8 cellular contexts compared by ENCODE assay signal in the genomic region with DNA sequence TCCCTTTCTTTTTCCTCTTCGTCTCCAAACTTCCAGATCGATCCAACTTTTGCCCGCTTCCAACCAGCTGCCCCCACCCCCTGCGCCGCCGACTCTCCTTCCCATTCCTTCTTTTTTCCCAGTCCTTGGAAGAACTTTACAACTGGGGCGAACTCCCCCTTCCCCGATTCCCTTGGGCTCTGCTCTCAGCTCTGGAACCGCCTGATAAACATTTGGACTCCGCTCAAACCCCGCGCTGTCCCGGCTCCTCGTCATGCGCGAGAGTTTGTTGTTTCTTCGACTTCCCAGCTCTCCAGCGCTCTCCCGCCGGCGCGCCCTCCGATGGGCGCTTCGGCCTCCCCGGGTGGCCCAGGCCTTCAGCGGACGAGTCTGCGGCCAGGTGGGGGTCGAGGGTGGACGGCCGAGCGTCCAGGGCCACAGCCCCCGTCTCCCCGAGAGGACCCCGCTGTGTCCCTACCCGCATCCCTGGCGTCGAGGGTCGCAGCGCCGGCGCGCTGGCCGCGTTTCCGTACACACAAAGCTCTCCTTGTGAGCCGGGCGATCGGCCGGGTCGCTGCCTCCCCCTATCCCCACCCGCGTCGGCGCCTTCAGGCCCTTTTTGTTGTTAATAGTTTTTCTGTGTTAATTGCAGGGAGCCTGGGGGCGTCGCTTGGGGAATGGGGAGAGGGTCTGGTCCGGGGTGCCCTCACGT. TPM values are rescaled to one million over a fixed set of nuclear protein-coding genes. Genes with fewer than 3 reads are reported as not detected.
DNase-seq lines count a peak whose midpoint lies in the region; ATAC-seq and TF ChIP-seq lines count a peak whose summit lies in the region.

No MANE protein-coding gene starts in this region.

- peaks cover 11% of the 10 kb centered on the region for H3K4me1 ChIP-seq in foreskin keratinocyte
- peaks cover 25% of the 10 kb centered on the region for H3K4me1 ChIP-seq in osteoblast (ENCODE audit: insufficient read depth, low read length)

- H3K27me3 Mint-ChIP-seq in activated CD4-positive, alpha-beta memory T cell treated with anti-CD3 and anti-CD28 coated beads for 36 hours: peaks cover 18% of the 10 kb centered on the region
- H3K27me3 Mint-ChIP-seq in activated CD4-positive, alpha-beta memory T cell treated with anti-CD3 and anti-CD28 coated beads, Interleukin-2, amount 10 ng/mL, durations not matched to agents 7 days and 5 days: peaks cover 15% of the 10 kb centered on the region

- peak overlapping the region; percentile 48 for H3K4me3 Mint-ChIP-seq in activated CD4-positive, alpha-beta memory T cell treated with anti-CD3 and anti-CD28 coated beads for 36 hours
- no peak overlapping the region for H3K4me3 Mint-ChIP-seq in activated CD4-positive, alpha-beta memory T cell treated with anti-CD3 and anti-CD28 coated beads, Interleukin-2, amount 10 ng/mL, durations not matched to agents 7 days and 5 days

- no peak for DNase-seq in activated CD4-positive, alpha-beta memory T cell treated with anti-CD3 and anti-CD28 coated beads for 36 hours
- no peak for DNase-seq in activated CD4-positive, alpha-beta memory T cell treated with anti-CD3 and anti-CD28 coated beads, Interleukin-2, amount 10 ng/mL, durations not matched to agents 7 days and 5 days
- peak; percentile 24 to 25 for DNase-seq in activated CD4-positive, alpha-beta T cell treated with anti-CD3 and anti-CD28 coated beads, Interleukin-2, amount 50 U/mL, for 48 hours
- DNase-seq in foreskin keratinocyte (no peak), osteoblast (ENCODE audit: insufficient read length, low spot score, missing footprints) (peak; percentile 91), cortex of kidney (lab: John Stamatoyannopoulos, UW) (no peak)

- H3K27me3 ChIP-seq in foreskin keratinocyte (no peaks in the 10 kb centered on the region), osteoblast (ENCODE audit: insufficient read depth, low read length) (no peaks in the 10 kb centered on the region)

- POLR2A ChIA-PET in activated CD4-positive, alpha-beta memory T cell treated with anti-CD3 and anti-CD28 coated beads for 36 hours (lab: Charles Lee): interaction anchor here (1.4 kb wide), 1 partner anchor 287 kb away, joined by 3 read pairs; no protein-coding TSS in a partner anchor
- POLR2A ChIA-PET in activated CD4-positive, alpha-beta memory T cell treated with anti-CD3 and anti-CD28 coated beads, Interleukin-2, amount 10 ng/mL, durations not matched to agents 7 days and 5 days (lab: Charles Lee): interaction anchor here (0.8 kb wide), 1 partner anchor 34 kb away, joined by 3 read pairs; the partner anchor contains the start of gene LRP10

- H3K9me3 Mint-ChIP-seq in activated CD4-positive, alpha-beta memory T cell treated with anti-CD3 and anti-CD28 coated beads for 36 hours: no peaks in the 10 kb centered on the region
- H3K9me3 Mint-ChIP-seq in activated CD4-positive, alpha-beta memory T cell treated with anti-CD3 and anti-CD28 coated beads, Interleukin-2, amount 10 ng/mL, durations not matched to agents 7 days and 5 days: no peaks in the 10 kb centered on the region

- H2AFZ ChIP-seq in osteoblast (ENCODE audit: low read length): no peak overlapping the region

- H3K36me3 Mint-ChIP-seq in activated CD4-positive, alpha-beta memory T cell treated with anti-CD3 and anti-CD28 coated beads for 36 hours: peaks cover 10% of the 10 kb centered on the region
- peaks cover 30% of the 10 kb centered on the region for H3K36me3 Mint-ChIP-seq in activated CD4-positive, alpha-beta memory T cell treated with anti-CD3 and anti-CD28 coated beads, Interleukin-2, amount 10 ng/mL, durations not matched to agents 7 days and 5 days (ENCODE audit: low read depth)

- TF ChIP-seq CTCF in foreskin keratinocyte (conservative IDR thresholded peaks at IDR 0.05) (peak; percentile 25), osteoblast (IDR thresholded peaks at IDR 0.05; ENCODE audit: extremely low read depth, low read depth, low read length) (no peak)

- peak overlapping the region; percentile 96 for H3K4me3 ChIP-seq in osteoblast (ENCODE audit: insufficient read depth, low read length)

- intact Hi-C loops in activated CD4-positive, alpha-beta memory T cell treated with anti-CD3 and anti-CD28 coated beads for 36 hours (cut with micrococcal nuclease): no loop called here

- H3K4me1 Mint-ChIP-seq in activated CD4-positive, alpha-beta memory T cell treated with anti-CD3 and anti-CD28 coated beads for 36 hours (ENCODE audit: low read depth): peaks cover 9% of the 10 kb centered on the region
- peaks cover 7% of the 10 kb centered on the region for H3K4me1 Mint-ChIP-seq in activated CD4-positive, alpha-beta memory T cell treated with anti-CD3 and anti-CD28 coated beads, Interleukin-2, amount 10 ng/mL, durations not matched to agents 7 days and 5 days

- no peaks in the 10 kb centered on the region for H3K9me3 ChIP-seq in osteoblast (ENCODE audit: low read depth, low read length)

- peak overlapping the region; percentile 86 for H3K27ac ChIP-seq in foreskin keratinocyte
- peak overlapping the region; percentile 97 for H3K27ac ChIP-seq in osteoblast (ENCODE audit: low read depth, low read length)

- peaks cover 13% of the 10 kb centered on the region for H4K20me1 ChIP-seq in osteoblast (ENCODE audit: insufficient read depth, low read length)

- H3K4me2 ChIP-seq in osteoblast (ENCODE audit: insufficient read depth, low read length): peak overlapping the region; percentile 88

- H3K36me3 ChIP-seq in osteoblast (ENCODE audit: insufficient read depth, low read length): peaks cover 33% of the 10 kb centered on the region

- ATAC-seq in foreskin keratinocyte (peak; percentile 23), HG02970 (IDR thresholded peaks at IDR 0.05; ENCODE audit: low FRiP score, unreplicated experiment) (no peak), HG03097 (IDR thresholded peaks at IDR 0.05; ENCODE audit: low FRiP score, unreplicated experiment) (no peak)

- H3K27ac Mint-ChIP-seq in activated CD4-positive, alpha-beta memory T cell treated with anti-CD3 and anti-CD28 coated beads for 36 hours: no peak overlapping the region
- no peak overlapping the region for H3K27ac Mint-ChIP-seq in activated CD4-positive, alpha-beta memory T cell treated with anti-CD3 and anti-CD28 coated beads, Interleukin-2, amount 10 ng/mL, durations not matched to agents 7 days and 5 days

- CTCF ChIA-PET in activated CD4-positive, alpha-beta memory T cell treated with anti-CD3 and anti-CD28 coated beads for 36 hours (lab: Charles Lee): interaction anchor here (2.0 to 3.4 kb wide), 3 partner anchors 14 to 267 kb away, joined by 8 to 19 read pairs (median 11); no protein-coding TSS in a partner anchor
- CTCF ChIA-PET in activated CD4-positive, alpha-beta memory T cell treated with anti-CD3 and anti-CD28 coated beads, Interleukin-2, amount 10 ng/mL, durations not matched to agents 7 days and 5 days (lab: Charles Lee): interaction anchor here (1.2 to 6.4 kb wide), 2 partner anchors 14 to 16 kb away, joined by 3 to 62 read pairs; no protein-coding TSS in a partner anchor

- H3K79me2 ChIP-seq in osteoblast (ENCODE audit: insufficient read depth, low read length): peaks cover 65% of the 10 kb centered on the region

RNA-seq across cellular contexts. Expression of gene MMP14, which starts 0.8 kb away (rescaled TPM):
- total RNA-seq in activated CD4-positive, alpha-beta memory T cell treated with anti-CD3 and anti-CD28 coated beads for 36 hours: 1 to 10 TPM; 1.1 to 1.4 TPM
- 1 to 10 TPM; 1.9 to 2.9 TPM for total RNA-seq in activated CD4-positive, alpha-beta memory T cell treated with anti-CD3 and anti-CD28 coated beads, Interleukin-2, amount 10 ng/mL, durations not matched to agents 7 days and 5 days
- total RNA-seq in foreskin keratinocyte (234 and 241 TPM in 2 replicates), osteoblast (580 and 649 TPM in 2 replicates)
- polyA plus RNA-seq in foreskin keratinocyte: 148 and 159 TPM in 2 replicates

RNA-seq across cellular contexts. Expression of gene MRPL52, which starts 7.5 kb away (rescaled TPM):
- total RNA-seq in activated CD4-positive, alpha-beta memory T cell treated with anti-CD3 and anti-CD28 coated beads for 36 hours: 100 to 1,000 TPM; 152 to 156 TPM
- total RNA-seq in activated CD4-positive, alpha-beta memory T cell treated with anti-CD3 and anti-CD28 coated beads, Interleukin-2, amount 10 ng/mL, durations not matched to agents 7 days and 5 days: 100 to 1,000 TPM; 108 to 119 TPM
- total RNA-seq in foreskin keratinocyte: 176 and 219 TPM in 2 replicates
- polyA plus RNA-seq in foreskin keratinocyte: 418 and 434 TPM in 2 replicates
- 20.3 and 31.5 TPM in 2 replicates for total RNA-seq in osteoblast

RNA-seq across cellular contexts. Expression of gene SLC7A7, which starts 22.0 kb away (rescaled TPM):
- under 1 TPM; 0.10 to 0.34 TPM for total RNA-seq in activated CD4-positive, alpha-beta memory T cell treated with anti-CD3 and anti-CD28 coated beads for 36 hours
- total RNA-seq in activated CD4-positive, alpha-beta memory T cell treated with anti-CD3 and anti-CD28 coated beads, Interleukin-2, amount 10 ng/mL, durations not matched to agents 7 days and 5 days: under 1 TPM; 0.38 to 0.60 TPM
- total RNA-seq in foreskin keratinocyte (0.75 and 1.1 TPM in 2 replicates), osteoblast (4.3 and 4.7 TPM in 2 replicates)
- 0.41 and 0.59 TPM in 2 replicates for polyA plus RNA-seq in foreskin keratinocyte

RNA-seq across cellular contexts. Expression of gene LRP10, which starts 34.3 kb away (rescaled TPM):
- 10 to 100 TPM; 62.4 to 64.3 TPM for total RNA-seq in activated CD4-positive, alpha-beta memory T cell treated with anti-CD3 and anti-CD28 coated beads for 36 hours
- total RNA-seq in activated CD4-positive, alpha-beta memory T cell treated with anti-CD3 and anti-CD28 coated beads, Interleukin-2, amount 10 ng/mL, durations not matched to agents 7 days and 5 days: 10 to 100 TPM; 88.5 to 98.6 TPM
- total RNA-seq in foreskin keratinocyte (65.2 and 76.2 TPM in 2 replicates), osteoblast (147 and 164 TPM in 2 replicates)
- polyA plus RNA-seq in foreskin keratinocyte: 56.5 and 58.5 TPM in 2 replicates

RNA-seq across cellular contexts. Expression of gene REM2, which starts 45.8 kb away (rescaled TPM):
- under 1 TPM; 0.36 to 0.77 TPM for total RNA-seq in activated CD4-positive, alpha-beta memory T cell treated with anti-CD3 and anti-CD28 coated beads for 36 hours
- total RNA-seq in activated CD4-positive, alpha-beta memory T cell treated with anti-CD3 and anti-CD28 coated beads, Interleukin-2, amount 10 ng/mL, durations not matched to agents 7 days and 5 days: 1 to 10 TPM in 1 of 2 experiments, under 1 TPM in 1; 0.98 to 1.2 TPM
- total RNA-seq in foreskin keratinocyte (0.14 TPM in 2 replicates), osteoblast (0.29 and 0.36 TPM in 2 replicates)
- 0.11 and 0.18 TPM in 2 replicates for polyA plus RNA-seq in foreskin keratinocyte

Comparison
In these comparisons a context has a peak if more than half of its experiments do, and no peak if none do; other contexts are left out.
1. DNase-seq: peak in activated CD4-positive, alpha-beta T cell treated with anti-CD3 and anti-CD28 coated beads, Interleukin-2, amount 50 U/mL, for 48 hours (2 of 2) and osteoblast (single experiment); none in activated CD4-positive, alpha-beta memory T cell treated with anti-CD3 and anti-CD28 coated beads for 36 hours (single experiment), activated CD4-positive, alpha-beta memory T cell treated with anti-CD3 and anti-CD28 coated beads, Interleukin-2, amount 10 ng/mL, durations not matched to agents 7 days and 5 days (single experiment), foreskin keratinocyte (0 of 2) and cortex of kidney (single experiment).
2. RNA of gene MMP14, which starts 0.8 kb away (total RNA-seq): 580 to 649 TPM in osteoblast and 234 to 241 TPM in foreskin keratinocyte; 1.9 to 2.9 TPM in activated CD4-positive, alpha-beta memory T cell treated with anti-CD3 and anti-CD28 coated beads, Interleukin-2, amount 10 ng/mL, durations not matched to agents 7 days and 5 days and 1.1 to 1.4 TPM in activated CD4-positive, alpha-beta memory T cell treated with anti-CD3 and anti-CD28 coated beads for 36 hours; every median in the first group is over 10 times any median in the second.